In genomic region chr7:125299366-125299765, GRCh38 we compare ENCODE assay signal across 8 cellular contexts.
"Had no signal": no experiment of that assay in that cellular context is flagged by ENCODE, and none has a peak within 500 bp of the region (broad histone marks: within the 10 kb centered on the region; RNA-seq: fewer than 3 reads in every experiment).

No MANE protein-coding gene starts in this region.

- DNase-seq: GDM1, GF-D8 had no signal

- FAIRE-seq: G401.6, GM12878, GM12891, GM12892, GM18507, GM19239 had no signal

- H3K4me3 ChIP-seq: GM12878 had no signal

- ATAC-seq: GM12878 had no signal
